Comparison of ENCODE assay signal across 2 cellular contexts in genomic region chr2:27085062-27085669, GRCh38.
TF ChIP-seq lines count a peak whose summit lies in the region.

No MANE protein-coding gene starts in this region.

TF ChIP-seq in SK-N-SH, 30 proteins besides CTCF, POLR2A, EP300 and RAD21 (continued from another document):
- TF ChIP-seq RXRA (IDR thresholded peaks at IDR 0.05; ENCODE audit: borderline replicate concordance, low read depth) (no peak), MAX (IDR thresholded peaks at IDR 0.05; ENCODE audit: low read depth) (no peak)
TF ChIP-seq in SK-N-SH: peak in this region for 0.

TF ChIP-seq in SK-N-SH treated with all-trans-retinoic acid at 6 μM for 48 hours, 23 proteins besides CTCF, POLR2A, EP300 and RAD21 (continued from another document):
- TF ChIP-seq CREB5 (CRISPR knock-in tag; IDR thresholded peaks at IDR 0.05; ENCODE audit: low read depth) (no peak), CSDC2 (CRISPR knock-in tag; IDR thresholded peaks at IDR 0.05) (no peak), ZFP3 (CRISPR knock-in tag; IDR thresholded peaks at IDR 0.05) (no peak), ISL1 (CRISPR knock-in tag; IDR thresholded peaks at IDR 0.05) (no peak), ZNF565 (CRISPR knock-in tag; conservative IDR thresholded peaks at IDR 0.05; ENCODE audit: low read depth) (no peak), ESRRG (CRISPR knock-in tag; IDR thresholded peaks at IDR 0.05) (no peak), ZC3H10 (CRISPR knock-in tag; IDR thresholded peaks at IDR 0.05) (no peak), ARNTL (CRISPR knock-in tag; IDR thresholded peaks at IDR 0.05; ENCODE audit: borderline replicate concordance, low read depth) (no peak), TSHZ2 (CRISPR knock-in tag; IDR thresholded peaks at IDR 0.05) (no peak), SNAI2 (CRISPR knock-in tag; IDR thresholded peaks at IDR 0.05) (no peak), PPARA (CRISPR knock-in tag; IDR thresholded peaks at IDR 0.05; ENCODE audit: borderline replicate concordance) (no peak), TCF4 (CRISPR knock-in tag; IDR thresholded peaks at IDR 0.05; ENCODE audit: borderline replicate concordance) (no peak), RARB (CRISPR knock-in tag; IDR thresholded peaks at IDR 0.05) (no peak), BACH2 (CRISPR knock-in tag; IDR thresholded peaks at IDR 0.05; ENCODE audit: borderline replicate concordance) (no peak)
